25 cellular contexts compared by ENCODE assay signal in genomic region chr6:161455848-161456247, GRCh38.
"Had no signal": no experiment of that assay in that cellular context is flagged by ENCODE, and none has a peak within 500 bp of the region (broad histone marks: within the 10 kb centered on the region; RNA-seq: fewer than 3 reads in every experiment).

No MANE protein-coding gene starts in this region.

- DNase-seq: IMR-90, Kasumi-1, MM.1S, NCI-H1048, NCI-H1105, NCI-H1417, NCI-H146, NCI-H1694 treated with DMSO at 0.1 percent for 48 hours, NCI-H1930, NCI-H2081, NCI-H2107, NCI-H2171, NCI-H226, NCI-H446, NCI-H510A, NCI-H524 treated with DMSO at 0.1 percent for 48 hours, NCI-H69, NCI-H774, Right ventricle myocardium superior, RPMI8226, SIG-M5 had no signal

- H3K4me3 ChIP-seq: SJSA1, SK-N-MC had no signal

- H3K9me3 ChIP-seq: SJSA1 had no signal

- ATAC-seq: HepG2 had no signal

- H3K9ac ChIP-seq: KMS-11 had no signal

- H3K36me3 ChIP-seq: SJSA1 had no signal

- H3K27me3 ChIP-seq: SJSA1 had no signal

- H3K27ac ChIP-seq: KMS-11, SJSA1, SK-N-MC had no signal

- H3K4me2 ChIP-seq: KMS-11 had no signal

- H3K4me1 ChIP-seq: SJSA1 had no signal
